In the genomic region with DNA sequence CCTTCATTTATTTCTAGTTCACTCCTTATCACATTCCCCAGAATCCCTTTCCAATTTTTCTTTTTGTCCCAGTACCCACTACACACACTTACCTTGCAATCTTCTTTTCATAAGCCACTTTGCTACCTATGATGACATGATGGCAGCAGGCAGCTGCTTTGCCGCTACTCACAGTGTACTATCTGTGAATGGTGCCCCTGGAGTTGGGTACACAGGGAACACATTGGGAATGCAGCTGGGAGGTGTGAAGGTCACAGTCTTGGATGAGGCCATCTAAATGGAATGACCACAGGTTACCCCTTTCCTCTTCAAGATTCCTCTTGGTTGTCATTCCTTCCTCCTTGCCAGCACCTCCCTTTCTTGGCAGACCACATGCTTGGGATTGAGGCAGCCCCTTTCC, we compare ENCODE assay signal across 15 cellular contexts. TPM values are rescaled to one million over a fixed set of nuclear protein-coding genes. Genes with fewer than 3 reads are reported as not detected.
A peak's percentile ranks its signal among the peaks of the same experiment; 100 is the strongest.
DNase-seq lines count a peak whose midpoint lies in the region; ATAC-seq and TF ChIP-seq lines count a peak whose summit lies in the region.
"Had no signal": no experiment of that assay in that cellular context is flagged by ENCODE, and none has a peak within 500 bp of the region (broad histone marks: within the 10 kb centered on the region; RNA-seq: fewer than 3 reads in every experiment).

No MANE protein-coding gene starts in this region.

- peaks cover 15% of the 10 kb centered on the region for H3K4me1 Mint-ChIP-seq in activated CD4-positive, alpha-beta T cell treated with anti-CD3 and anti-CD28 coated beads for 36 hours
- no peaks in the 10 kb centered on the region for H3K4me1 Mint-ChIP-seq in endodermal cell

- H3K9me3 ChIP-seq in MM.1S (replicated peaks; ENCODE audit: insufficient read depth, low read length), result no peaks in the 10 kb centered on the region
- no peaks in the 10 kb centered on the region for H3K9me3 ChIP-seq in endodermal cell (ENCODE audit: control insufficient read depth, low read length)
- H3K9me3 ChIP-seq: HAP-1, tibial artery had no signal

- DNase-seq in activated CD4-positive, alpha-beta T cell treated with anti-CD3 and anti-CD28 coated beads for 36 hours, result no peak
- no peak for DNase-seq in activated CD4-positive, alpha-beta T cell treated with anti-CD3 and anti-CD28 coated beads for 4 hours
- DNase-seq in MM.1S (no peak), endodermal cell (peak; percentile 72), cerebellum (ENCODE audit: low spot score) (no peak), mucosa of gallbladder (ENCODE audit: low spot score) (no peak), GM13977 (ENCODE audit: low spot score) (no peak)
- DNase-seq: activated B cell treated with CpG ODN at 0.5 μM for 24 hours, activated gamma-delta T cell, cerebellar nuclear complex, erythroblast, NCI-H1930, tibial artery had no signal

- no peaks in the 10 kb centered on the region for H3K27me3 Mint-ChIP-seq in activated CD4-positive, alpha-beta T cell treated with anti-CD3 and anti-CD28 coated beads for 36 hours
- H3K27me3 Mint-ChIP-seq in endodermal cell (ENCODE audit: insufficient read depth), result no peaks in the 10 kb centered on the region
- H3K27me3 Mint-ChIP-seq: activated B cell treated with CpG ODN at 0.5 μM for 24 hours had no signal

- no peaks in the 10 kb centered on the region for H3K36me3 Mint-ChIP-seq in activated CD4-positive, alpha-beta T cell treated with anti-CD3 and anti-CD28 coated beads for 36 hours (ENCODE audit: low read depth)
- no peaks in the 10 kb centered on the region for H3K36me3 Mint-ChIP-seq in endodermal cell (ENCODE audit: low read depth)

- intact Hi-C loops in activated CD4-positive, alpha-beta T cell treated with anti-CD3 and anti-CD28 coated beads for 36 hours (cut with DNase I, micrococcal nuclease), result no loop called here

- no peaks in the 10 kb centered on the region for H3K9me2 ChIP-seq in MM.1S (replicated peaks; ENCODE audit: insufficient read depth, low read length)

- no peaks in the 10 kb centered on the region for H3F3A ChIP-seq in MM.1S (ENCODE audit: insufficient read depth, low read length)

- H3K27ac ChIP-seq in MM.1S (ENCODE audit: low read length) (peak overlapping the region; percentile 22; the same call in 1 of the 2 replicates), endodermal cell (ENCODE audit: low read depth, low read length) (no peak overlapping the region)
- H3K27ac ChIP-seq: tibial artery had no signal

- peak overlapping the region; percentile 16 for H3K4me2 ChIP-seq in MM.1S (ENCODE audit: low read depth, low read length)

- no peaks in the 10 kb centered on the region for H4K20me1 ChIP-seq in MM.1S (ENCODE audit: insufficient read depth, low read length)

- TF ChIP-seq CTCF in MM.1S (IDR thresholded peaks at IDR 0.05; ENCODE audit: low read length) (no peak), endodermal cell (conservative IDR thresholded peaks at IDR 0.05) (no peak), GM13977 (IDR thresholded peaks at IDR 0.05; ENCODE audit: extremely low read depth, insufficient read depth, missing control alignments) (no peak)

- POLR2A ChIA-PET in activated CD4-positive, alpha-beta T cell treated with anti-CD3 and anti-CD28 coated beads for 36 hours (lab: Charles Lee), result no interaction called here

- H3K4me1 ChIP-seq in MM.1S (ENCODE audit: low read length) (peaks cover 8% of the 10 kb centered on the region), endodermal cell (ENCODE audit: control insufficient read depth, insufficient read depth, low read length) (no peaks in the 10 kb centered on the region)
- H3K4me1 ChIP-seq: tibial artery had no signal

- CTCF ChIA-PET in activated CD4-positive, alpha-beta T cell treated with anti-CD3 and anti-CD28 coated beads for 36 hours (lab: Charles Lee), result interaction anchor here (1.5 kb wide), 1 partner anchor 9 kb away, joined by 4 read pairs; no protein-coding TSS in a partner anchor

- H3K9me3 Mint-ChIP-seq in activated CD4-positive, alpha-beta T cell treated with anti-CD3 and anti-CD28 coated beads for 36 hours (ENCODE audit: low read depth), result no peaks in the 10 kb centered on the region
- peaks cover 2% of the 10 kb centered on the region for H3K9me3 Mint-ChIP-seq in endodermal cell
- H3K9me3 Mint-ChIP-seq: activated B cell treated with CpG ODN at 0.5 μM for 24 hours had no signal

- in situ Hi-C loops in GM13977 (cut with MboI; ENCODE audit: low pct_unique_long_range_greater_than_20kb, low sequenced_read_pairs, unreplicated experiment), result no loop called here

- H3K9ac ChIP-seq in MM.1S (ENCODE audit: low read length), result no peak overlapping the region
- no peak overlapping the region for H3K9ac ChIP-seq in endodermal cell (ENCODE audit: extremely low read depth, low read length, poor library complexity, severe bottlenecking)

- no peaks in the 10 kb centered on the region for H3K79me2 ChIP-seq in MM.1S (ENCODE audit: low read length)

- peak overlapping the region; percentile 20; the same call in 1 of the 2 replicates for H2AFZ ChIP-seq in MM.1S (ENCODE audit: low read length)

- 100% methylated on average over 1 of the region's 1 CpG for WGBS in endodermal cell (ENCODE audit: insufficient coverage in 1 of 2, insufficient read length in 1 of 2), 2 experiments

- no peaks in the 10 kb centered on the region for H3K36me3 ChIP-seq in MM.1S (replicated peaks; ENCODE audit: insufficient read depth, low read length)
- no peaks in the 10 kb centered on the region for H3K36me3 ChIP-seq in endodermal cell (ENCODE audit: control insufficient read depth, insufficient read depth, low read length)
- H3K36me3 ChIP-seq: HAP-1, tibial artery had no signal

- no peaks in the 10 kb centered on the region for H3K27me3 ChIP-seq in MM.1S (replicated peaks; ENCODE audit: insufficient read depth, low read length)
- H3K27me3 ChIP-seq in endodermal cell (ENCODE audit: control insufficient read depth, insufficient read depth, low read length, poor library complexity, severe bottlenecking), result no peaks in the 10 kb centered on the region
- H3K27me3 ChIP-seq: tibial artery had no signal

- H3K27ac Mint-ChIP-seq in activated CD4-positive, alpha-beta T cell treated with anti-CD3 and anti-CD28 coated beads for 36 hours, result peak overlapping the region; percentile 59
- H3K27ac Mint-ChIP-seq in endodermal cell, result no peak overlapping the region
- H3K27ac Mint-ChIP-seq: activated B cell treated with CpG ODN at 0.5 μM for 24 hours had no signal

- H3K4me3 ChIP-seq in MM.1S (ENCODE audit: low read length), result no peak overlapping the region; the same call in 1 of the 2 replicates
- no peak overlapping the region for H3K4me3 ChIP-seq in endodermal cell (ENCODE audit: low read length)
- H3K4me3 ChIP-seq: HAP-1, tibial artery had no signal

- peak overlapping the region; percentile 0 for H3K4me3 Mint-ChIP-seq in activated CD4-positive, alpha-beta T cell treated with anti-CD3 and anti-CD28 coated beads for 36 hours
- H3K4me3 Mint-ChIP-seq in endodermal cell, result no peak overlapping the region
- H3K4me3 Mint-ChIP-seq: activated B cell treated with CpG ODN at 0.5 μM for 24 hours had no signal

- peak; percentile 11 for ATAC-seq in activated CD4-positive, alpha-beta T cell treated with anti-CD3 and anti-CD28 coated beads for 36 hours
- ATAC-seq in GM21360 (IDR thresholded peaks at IDR 0.05; ENCODE audit: unreplicated experiment), result peak; percentile 33

RNA-seq across cellular contexts. Expression of gene TNIK, which starts 20.8 kb away (rescaled TPM):
- 10 to 100 TPM; 28.8 to 34.2 TPM for total RNA-seq in activated CD4-positive, alpha-beta T cell treated with anti-CD3 and anti-CD28 coated beads for 36 hours
- total RNA-seq in endodermal cell (10 to 100 TPM; 12.2 to 14.9 TPM), cerebellum (74.9 TPM), mucosa of gallbladder (33.9 TPM)
- polyA plus RNA-seq in endodermal cell (2013, experiment 1 of 2), result 30.1 TPM
- 33.0 TPM for polyA plus RNA-seq in endodermal cell (2013, experiment 2 of 2)
